In genomic region chr1:3480369-3480719, GRCh38 we compare ENCODE assay signal across 24 cellular contexts. TPM values are rescaled to one million over a fixed set of nuclear protein-coding genes. Genes with fewer than 3 reads are reported as not detected.
DNase-seq lines count a peak whose midpoint lies in the region; ATAC-seq and TF ChIP-seq lines count a peak whose summit lies in the region.
"Had no signal": no experiment of that assay in that cellular context is flagged by ENCODE, and none has a peak within 500 bp of the region (broad histone marks: within the 10 kb centered on the region; RNA-seq: fewer than 3 reads in every experiment).

No MANE protein-coding gene starts in this region.

- ATAC-seq in left lobe of liver (peak; percentile 88), HG03045 (IDR thresholded peaks at IDR 0.05; ENCODE audit: unreplicated experiment) (no peak), GM18873 (IDR thresholded peaks at IDR 0.05; ENCODE audit: low FRiP score, unreplicated experiment) (no peak)

- DNase-seq in Peyer's patch (peak in 2 of 3 donors; percentile 88 to 93), left lobe of liver (ENCODE audit: low spot score) (peak; percentile 82), mesothelial cell of epicardium (ENCODE audit: low spot score in 2 of 2, unreplicated experiment in 2 of 2) (no peak), LoVo (ENCODE audit: low spot score) (no peak)
- DNase-seq: CD8-positive, alpha-beta memory T cell; DMS 273 treated with DMSO at 0.1 percent for 48 hours; DMS79; GF-D8; HCEC 1CT; IMR-90; KG1; MM.1S; NCI-H2029 treated with DMSO at 0.1 percent for 48 hours; NCI-H446 treated with DMSO at 0.1 percent for 48 hours; NCI-H526; NCI-H82; NK-92 treated with Interleukin-12 subunit alpha and Interleukin-12 subunit beta, amount 100 ng/mL, for 24 hours; PC-9; RPMI8226; SHP77 had no signal

- H3K9ac ChIP-seq in mucosa of rectum (ENCODE audit: low read depth in 1 of 2, low read length in 2 of 2) = no peak overlapping the region

- no peak overlapping the region for H3K4me3 Mint-ChIP-seq in mesothelial cell of epicardium
- H3K4me3 Mint-ChIP-seq: CD14-positive monocyte; CD8-positive, alpha-beta memory T cell had no signal

- no peaks in the 10 kb centered on the region for H3K4me1 Mint-ChIP-seq in mesothelial cell of epicardium
- H3K4me1 Mint-ChIP-seq: CD14-positive monocyte; CD8-positive, alpha-beta memory T cell had no signal

- H3K27ac Mint-ChIP-seq in mesothelial cell of epicardium = no peak overlapping the region
- H3K27ac Mint-ChIP-seq: CD14-positive monocyte; CD8-positive, alpha-beta memory T cell had no signal

- H3K9me3 Mint-ChIP-seq in mesothelial cell of epicardium = peaks cover 12% of the 10 kb centered on the region
- H3K9me3 Mint-ChIP-seq: CD8-positive, alpha-beta memory T cell had no signal

- H3K4me3 ChIP-seq in Peyer's patch (peak overlapping the region in 1 of 4 donors; percentile 19), mucosa of rectum (ENCODE audit: low read length in 2 of 2) (no peak overlapping the region)
- H3K4me3 ChIP-seq: PC-9 had no signal

- H3K27me3 ChIP-seq in Peyer's patch (no peaks in the 10 kb centered on the region), mucosa of rectum (ENCODE audit: control insufficient read depth in 2 of 2, insufficient read depth in 2 of 2, low read length in 2 of 2) (no peaks in the 10 kb centered on the region)

- peak; percentile 53 to 66 for TF ChIP-seq POLR2A in Peyer's patch (IDR thresholded peaks at IDR 0.05)

- H3K9me3 ChIP-seq in Peyer's patch (no peaks in the 10 kb centered on the region), mucosa of rectum (ENCODE audit: control insufficient read depth in 2 of 2, low read length in 2 of 2) (no peaks in the 10 kb centered on the region)

- peaks cover 11% of the 10 kb centered on the region for H3K36me3 Mint-ChIP-seq in mesothelial cell of epicardium
- H3K36me3 Mint-ChIP-seq: CD14-positive monocyte; CD8-positive, alpha-beta memory T cell had no signal

- peak overlapping the region in 3 of 4 donors; percentile 63 to 91 (median 88) for H3K27ac ChIP-seq in Peyer's patch
- peak overlapping the region; percentile 65 to 66 for H3K27ac ChIP-seq in mucosa of rectum (ENCODE audit: low read depth in 2 of 2, low read length in 2 of 2)

- H3K4me1 ChIP-seq in Peyer's patch (peaks cover 0 to 48% (median 5%) of the 10 kb centered on the region in 4 donors), mucosa of rectum (ENCODE audit: control insufficient read depth in 2 of 2, insufficient read depth in 2 of 2, low read length in 2 of 2) (peaks cover 7 to 16% of the 10 kb centered on the region in 2 donors)

- H3K36me3 ChIP-seq in Peyer's patch (peaks cover 0 to 14% (median 0%) of the 10 kb centered on the region in 3 donors), mucosa of rectum (ENCODE audit: control insufficient read depth in 2 of 2, insufficient read depth in 2 of 2, low read length in 2 of 2) (peaks cover 5 to 7% of the 10 kb centered on the region in 2 donors)

- H3K27me3 Mint-ChIP-seq in mesothelial cell of epicardium (ENCODE audit: low read depth) = no peaks in the 10 kb centered on the region
- H3K27me3 Mint-ChIP-seq: CD8-positive, alpha-beta memory T cell had no signal

- TF ChIP-seq CTCF in Peyer's patch (IDR thresholded peaks at IDR 0.05) = peak in 1 of 6 experiments; percentile 20
- TF ChIP-seq CTCF in mesothelial cell of epicardium (IDR thresholded peaks at IDR 0.05; ENCODE audit: unreplicated experiment) = no peak

RNA-seq across cellular contexts. Expression of gene ARHGEF16, which starts 25.9 kb away (rescaled TPM):
- 100 to 1,000 TPM in 3 of 4 donors, 10 to 100 TPM in 1; 43.7 to 225 (median 182) TPM for total RNA-seq in Peyer's patch
- 8.1 TPM for total RNA-seq in left lobe of liver
- total RNA-seq in mesothelial cell of epicardium = 20.1 to 20.3 TPM (median 20.3 TPM) in 3 replicates
- total RNA-seq: CD8-positive, alpha-beta memory T cell had no signal

Comparison
In these comparisons a context has a peak if more than half of its experiments do, and no peak if none do; other contexts are left out.
1. DNase-seq: peak in Peyer's patch (2 of 3) and left lobe of liver (single experiment); none in mesothelial cell of epicardium (0 of 2) and LoVo (single experiment).